ENCODE assay signal across 14 cellular contexts in the genomic region with DNA sequence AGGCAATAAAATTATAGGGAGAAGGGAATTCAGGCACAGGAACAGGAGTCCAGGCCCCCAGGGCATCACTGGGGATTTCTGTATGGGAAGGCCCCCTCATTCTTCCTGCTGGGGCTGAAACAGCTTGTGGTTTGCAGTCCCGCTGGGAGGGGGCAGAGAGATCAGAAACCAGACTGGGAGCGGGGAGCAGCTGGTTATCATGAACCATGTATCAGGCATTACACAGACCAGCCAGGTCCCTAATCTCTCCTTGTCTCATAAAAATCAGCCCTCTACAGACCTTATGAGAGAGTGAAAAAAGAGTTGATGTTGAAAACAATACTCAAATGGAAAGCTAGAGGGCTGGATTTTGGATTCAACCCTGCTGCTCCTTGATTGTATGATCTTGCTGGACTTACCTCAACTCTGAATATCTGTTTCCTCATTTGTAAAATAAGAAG.
DNase-seq lines count a peak whose midpoint lies in the region; ATAC-seq, FAIRE-seq and TF ChIP-seq lines count a peak whose summit lies in the region.
"Had no signal": no experiment of that assay in that cellular context is flagged by ENCODE, and none has a peak within 500 bp of the region (broad histone marks: within the 10 kb centered on the region; RNA-seq: fewer than 3 reads in every experiment).

No MANE protein-coding gene starts in this region.

- in situ Hi-C loops in gastrocnemius medialis (cut with MboI; ENCODE audit: low sequenced_read_pairs in 4 of 4): no loop called here

- no peak for TF ChIP-seq POLR2A in H1 (IDR thresholded peaks at IDR 0.05; ENCODE audit: control extremely low read depth in 1 of 2, low read depth in 2 of 2, low read length in 2 of 2)
- TF ChIP-seq POLR2A in gastrocnemius medialis (IDR thresholded peaks at IDR 0.05): no peak

- H3K27me3 Mint-ChIP-seq in GM23338 (ENCODE audit: insufficient read depth, low read depth, poor library complexity): peaks cover 4% of the 10 kb centered on the region

- no peaks in the 10 kb centered on the region for H3K9me3 Mint-ChIP-seq in GM23338
- H3K9me3 Mint-ChIP-seq: activated naive CD4-positive, alpha-beta T cell treated with anti-CD3 and anti-CD28 coated beads, Interleukin-2, amount 50 U/mL, for 24 hours had no signal

- peaks cover 9% of the 10 kb centered on the region; the same call in 1 of the 2 replicates for H3K4me1 ChIP-seq in GM23338 (ENCODE audit: insufficient read depth)
- H3K4me1 ChIP-seq in H1 (replicated peaks in 1 of 4; ENCODE audit: control insufficient read depth in 3 of 4, insufficient read depth in 4 of 4, low read length in 3 of 4): peaks cover 0 to 6% (median 3%) of the 10 kb centered on the region in 4 experiments; a peak in 3 of 7 replicates
- no peaks in the 10 kb centered on the region for H3K4me1 ChIP-seq in gastrocnemius medialis

- H2AFZ ChIP-seq in GM23338: no peak overlapping the region
- H2AFZ ChIP-seq in H1 (ENCODE audit: low read length): 0 out of 2 replicates have a peak overlapping the region, but pooled peaks have one; percentile 16

- H4K8ac ChIP-seq in H1 (ENCODE audit: extremely low read depth, insufficient read depth, low read length): no peak overlapping the region

- intact Hi-C loops in gastrocnemius medialis (cut with DNase I; ENCODE audit: low total_unique reads): loop anchor here (5.0 kb wide), 1 partner anchor 167 kb away; no protein-coding TSS in a partner anchor

- H3K56ac ChIP-seq in H1 (replicated peaks; ENCODE audit: insufficient read length, low read depth, low read length): no peak overlapping the region

- H3K9me2 ChIP-seq in GM23338 (ENCODE audit: insufficient read depth): no peaks in the 10 kb centered on the region

- no peak overlapping the region for H3K27ac ChIP-seq in GM23338 (ENCODE audit: low read depth)
- no peak overlapping the region for H3K27ac ChIP-seq in H1 (ENCODE audit: low read depth, low read length)
- H3K27ac ChIP-seq in gastrocnemius medialis: peak overlapping the region in 2 of 4 donors; percentile 37 to 54
- H3K27ac ChIP-seq: RWPE1 had no signal

- H3K79me2 ChIP-seq in GM23338 (replicated peaks; ENCODE audit: insufficient read depth) (no peaks in the 10 kb centered on the region), H1 (ENCODE audit: control insufficient read depth in 1 of 2, insufficient read depth in 2 of 2, low read length in 2 of 2) (no peaks in the 10 kb centered on the region)

- no peak overlapping the region for H4K91ac ChIP-seq in H1 (replicated peaks; ENCODE audit: insufficient read length, low read length)

- no peaks in the 10 kb centered on the region for H3F3A ChIP-seq in GM23338 (replicated peaks; ENCODE audit: low read depth)

- TF ChIP-seq CTCF in GM23338 (conservative IDR thresholded peaks at IDR 0.05; ENCODE audit: low read depth in 2 of 2) (peak in 1 of 2 experiments; percentile 16; a peak in 1 of 4 replicates), H1 (IDR thresholded peaks at IDR 0.05; ENCODE audit: control extremely low read depth in 1 of 3, insufficient read depth in 1 of 3, low read depth in 1 of 3, low read length in 3 of 3) (no peak), gastrocnemius medialis (IDR thresholded peaks at IDR 0.05 in 4 of 5, conservative IDR thresholded peaks at IDR 0.05 in 1 of 5) (no peak)

- H4K5ac ChIP-seq in H1 (ENCODE audit: insufficient read length, low read depth, low read length): no peak overlapping the region

- H3K36me3 ChIP-seq in GM23338 (ENCODE audit: insufficient read depth): no peaks in the 10 kb centered on the region
- no peaks in the 10 kb centered on the region for H3K36me3 ChIP-seq in H1 (ENCODE audit: control insufficient read depth in 2 of 4, insufficient read depth in 4 of 4, low read length in 3 of 4)
- no peaks in the 10 kb centered on the region for H3K36me3 ChIP-seq in gastrocnemius medialis

- no peaks in the 10 kb centered on the region for H3K36me3 Mint-ChIP-seq in GM23338 (ENCODE audit: low read depth)
- H3K36me3 Mint-ChIP-seq: activated naive CD4-positive, alpha-beta T cell treated with anti-CD3 and anti-CD28 coated beads, Interleukin-2, amount 50 U/mL, for 24 hours; CD4-positive, alpha-beta memory T cell had no signal

- DNase-seq in GM23338 (ENCODE audit: low spot score) (no peak), NCI-H226 (peak; percentile 28), H1 (ENCODE audit: low read depth in 1 of 2, low spot score in 2 of 2) (no peak), gastrocnemius medialis (no peak), COLO668 (lab: John Stamatoyannopoulos, UW; ENCODE audit: unreplicated experiment) (no peak), activated gamma-delta T cell treated with Interleukin-2 at 50 U/mL for 16 hours (no peak)
- DNase-seq: CD4-positive, alpha-beta memory T cell; NCI-H446; T1000 had no signal

- H3K4me3 Mint-ChIP-seq in GM23338: no peak overlapping the region
- H3K4me3 Mint-ChIP-seq: activated naive CD4-positive, alpha-beta T cell treated with anti-CD3 and anti-CD28 coated beads, Interleukin-2, amount 50 U/mL, for 24 hours; CD4-positive, alpha-beta memory T cell had no signal

- no peak overlapping the region for H2BK15ac ChIP-seq in H1 (ENCODE audit: low read length)

- H2AK5ac ChIP-seq in H1 (ENCODE audit: low read depth, low read length): no peak overlapping the region

- H3K14ac ChIP-seq in H1 (ENCODE audit: insufficient read length): no peak overlapping the region

- no peak overlapping the region for H3K27ac Mint-ChIP-seq in GM23338
- H3K27ac Mint-ChIP-seq: activated naive CD4-positive, alpha-beta T cell treated with anti-CD3 and anti-CD28 coated beads, Interleukin-2, amount 50 U/mL, for 24 hours; CD4-positive, alpha-beta memory T cell had no signal

- POLR2A ChIA-PET in H1 (lab: Charles Lee; ENCODE audit: partially characterized antibody): no interaction called here

- H3K4ac ChIP-seq in H1 (replicated peaks; ENCODE audit: insufficient read length, low read depth, low read length): no peak overlapping the region

- FAIRE-seq in H1 (lab: Jason Lieb, UNC): no peak
- FAIRE-seq: colon, islet of Langerhans had no signal

- H3K4me2 ChIP-seq in GM23338 (no peak overlapping the region), H1 (ENCODE audit: insufficient read depth in 1 of 2, low read depth in 2 of 2, low read length in 2 of 2) (no peak overlapping the region)

- H3K9me3 ChIP-seq in H1 (ENCODE audit: insufficient read depth in 2 of 2, low read depth in 1 of 2, low read length in 1 of 2) (no peaks in the 10 kb centered on the region), gastrocnemius medialis (no peaks in the 10 kb centered on the region)

- ATAC-seq in GM23338 (peak; percentile 41), gastrocnemius medialis (peak; percentile 56 to 58), HG02970 (IDR thresholded peaks at IDR 0.05; ENCODE audit: low FRiP score, unreplicated experiment) (no peak)

- H3K4me3 ChIP-seq in GM23338 (no peak overlapping the region), H1 (ENCODE audit: extremely low read depth in 1 of 4, insufficient read depth in 2 of 4, low read depth in 3 of 4, low read length in 4 of 4) (no peak overlapping the region), gastrocnemius medialis (no peak overlapping the region)

- no peaks in the 10 kb centered on the region for H3K23me2 ChIP-seq in H1 (ENCODE audit: low read depth, low read length)

- H3K4me1 Mint-ChIP-seq in GM23338: peaks cover 27% of the 10 kb centered on the region
- H3K4me1 Mint-ChIP-seq: activated naive CD4-positive, alpha-beta T cell treated with anti-CD3 and anti-CD28 coated beads, Interleukin-2, amount 50 U/mL, for 24 hours; CD4-positive, alpha-beta memory T cell had no signal

- no peak for TF ChIP-seq RAD21 in H1 (IDR thresholded peaks at IDR 0.05 in 1 of 2, conservative IDR thresholded peaks at IDR 0.05 in 1 of 2; ENCODE audit: low read depth in 2 of 2, low read length in 2 of 2)

- H3K27me3 ChIP-seq in GM23338 (ENCODE audit: insufficient read depth) (no peaks in the 10 kb centered on the region), H1 (replicated peaks in 1 of 4; ENCODE audit: control insufficient read depth in 3 of 4, extremely low read depth in 1 of 4, insufficient read depth in 3 of 4, low read length in 3 of 4) (no peaks in the 10 kb centered on the region), gastrocnemius medialis (no peaks in the 10 kb centered on the region)

- no peak overlapping the region for H3K9ac ChIP-seq in H1 (replicated peaks in 1 of 4; ENCODE audit: extremely low read depth in 1 of 4, low read depth in 3 of 4, low read length in 3 of 4)

- H2BK20ac ChIP-seq in H1 (ENCODE audit: low read length): no peak overlapping the region

- no peak for TF ChIP-seq EP300 in H1 (IDR thresholded peaks at IDR 0.05; ENCODE audit: borderline replicate concordance in 1 of 2, low read depth in 2 of 2, low read length in 2 of 2)

- H3K23ac ChIP-seq in H1 (ENCODE audit: insufficient read length): no peak overlapping the region

- H4K20me1 ChIP-seq in GM23338 (replicated peaks; ENCODE audit: insufficient read depth) (no peaks in the 10 kb centered on the region), H1 (replicated peaks in 1 of 2; ENCODE audit: control insufficient read depth in 1 of 2, insufficient read depth in 2 of 2, low read length in 2 of 2) (no peaks in the 10 kb centered on the region)

- H3K18ac ChIP-seq in H1 (ENCODE audit: extremely low read depth, low read length): no peak overlapping the region

- H2BK12ac ChIP-seq in H1 (ENCODE audit: low read depth, low read length): no peak overlapping the region

- no peak overlapping the region for H2BK120ac ChIP-seq in H1 (replicated peaks; ENCODE audit: low read depth, low read length)

- H3K79me1 ChIP-seq in H1 (ENCODE audit: low read depth, low read length): no peaks in the 10 kb centered on the region

- WGBS in H1 (ENCODE audit: extremely low coverage in 1 of 2, insufficient coverage in 1 of 2, insufficient read length in 1 of 2, insufficient replicate concordance in 2 of 2, low coverage in 1 of 2, low lambda C conversion rate in 2 of 2, missing lambda C conversion rate in 1 of 2), 2 experiments: 78% methylated on average over 2 of the region's 2 CpGs; no CpG with 5 or more reads in 1 of the 2 experiments

- CTCF ChIA-PET in H1 (lab: Charles Lee; ENCODE audit: partially characterized antibody): interaction anchor here (0.8 to 2.0 kb wide), 17 partner anchors 10 to 171 kb away, joined by 3 to 15 read pairs (median 4); no protein-coding TSS in a partner anchor

- no peak overlapping the region for H2BK5ac ChIP-seq in H1 (ENCODE audit: low read depth, low read length)

TF ChIP-seq in GM23338, 12 proteins besides CTCF, POLR2A, EP300 and RAD21 (continues in another document):
- TF ChIP-seq POLR2AphosphoS5 (IDR thresholded peaks at IDR 0.05; ENCODE audit: low read depth) (no peak), NANOG (IDR thresholded peaks at IDR 0.05; ENCODE audit: borderline replicate concordance) (no peak)

TF ChIP-seq in H1, 55 proteins besides CTCF, POLR2A, EP300 and RAD21 (continues in another document):
- no peak for TF ChIP-seq MAX (IDR thresholded peaks at IDR 0.05)
- TF ChIP-seq ATF3 (IDR thresholded peaks at IDR 0.05; ENCODE audit: insufficient read depth, low read depth, low read length): no peak
